8 cellular contexts compared by ENCODE assay signal in the genomic region with DNA sequence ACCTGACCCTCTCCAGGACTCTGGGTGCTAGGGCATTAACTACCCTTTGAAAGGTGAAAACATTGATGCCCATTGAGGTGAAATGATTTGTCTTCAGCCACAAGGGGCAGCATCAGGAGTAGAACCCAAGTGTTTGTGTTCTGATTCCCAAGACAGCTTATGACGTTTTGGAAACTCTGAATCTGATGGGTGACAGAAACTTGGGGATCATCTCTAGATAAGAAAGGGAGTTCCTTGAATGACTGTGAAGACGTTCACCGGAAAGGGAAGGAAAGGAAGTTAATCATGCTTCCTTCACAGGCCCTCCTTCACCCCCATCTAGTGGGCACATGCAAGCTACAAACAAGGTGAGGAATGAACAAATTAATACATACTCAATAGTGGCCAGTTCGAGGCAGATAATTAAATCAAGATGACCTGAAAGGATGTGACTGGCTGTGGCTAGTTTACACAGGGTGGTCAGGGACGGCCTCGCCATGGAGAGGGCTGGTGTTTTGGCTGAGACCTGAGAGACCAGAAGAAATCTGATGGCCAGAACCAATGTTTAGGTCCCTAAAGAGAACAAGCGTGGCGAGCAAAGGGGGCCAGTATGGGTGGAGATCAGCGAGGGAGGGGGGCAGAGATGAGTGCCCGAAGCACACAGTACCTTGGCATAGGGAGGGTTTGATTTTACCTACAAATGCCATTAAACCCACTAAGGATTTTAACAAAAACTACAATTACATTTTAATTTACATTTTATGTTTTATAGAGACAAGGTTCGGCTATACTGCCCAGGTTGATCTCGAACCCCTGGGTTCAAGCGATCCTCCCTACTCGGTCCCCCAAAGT. TPM values are rescaled to one million over a fixed set of nuclear protein-coding genes. Genes with fewer than 3 reads are reported as not detected.
DNase-seq lines count a peak whose midpoint lies in the region; ATAC-seq and TF ChIP-seq lines count a peak whose summit lies in the region.

No MANE protein-coding gene starts in this region.

- peak; percentile 4 for ATAC-seq in activated CD8-positive, alpha-beta memory T cell treated with anti-CD3 and anti-CD28 coated beads, Interleukin-2, amount 10 ng/mL, durations not matched to agents 7 days and 5 days
- no peak for ATAC-seq in left lobe of liver

- H3K9me3 ChIP-seq in A673 (ENCODE audit: low read depth, low read length, poor library complexity, severe bottlenecking) (no peaks in the 10 kb centered on the region), esophagus muscularis mucosa (no peaks in the 10 kb centered on the region)

- H3K4me3 Mint-ChIP-seq in activated CD8-positive, alpha-beta memory T cell treated with anti-CD3 and anti-CD28 coated beads, Interleukin-2, amount 10 ng/mL, durations not matched to agents 7 days and 5 days, result peak overlapping the region; percentile 85
- peak overlapping the region; percentile 87 to 90 (median 90) for H3K4me3 Mint-ChIP-seq in nephron

- peaks cover 33% of the 10 kb centered on the region for H3K4me1 Mint-ChIP-seq in activated CD8-positive, alpha-beta memory T cell treated with anti-CD3 and anti-CD28 coated beads, Interleukin-2, amount 10 ng/mL, durations not matched to agents 7 days and 5 days
- peaks cover 31% of the 10 kb centered on the region for H3K4me1 Mint-ChIP-seq in nephron

- TF ChIP-seq CTCF in A673 (conservative IDR thresholded peaks at IDR 0.05; ENCODE audit: low read depth, low read length), result peak; percentile 77
- TF ChIP-seq CTCF in GM13977 (IDR thresholded peaks at IDR 0.05; ENCODE audit: extremely low read depth, insufficient read depth, missing control alignments), result peak; percentile 49
- TF ChIP-seq CTCF in esophagus muscularis mucosa (IDR thresholded peaks at IDR 0.05), result peak; percentile 8 to 45 (median 36)
- peak; percentile 42 to 53 (median 46) for TF ChIP-seq CTCF in nephron (IDR thresholded peaks at IDR 0.05; ENCODE audit: unreplicated experiment in 3 of 3)

- peak overlapping the region; percentile 94 for H3K27ac Mint-ChIP-seq in activated CD8-positive, alpha-beta memory T cell treated with anti-CD3 and anti-CD28 coated beads, Interleukin-2, amount 10 ng/mL, durations not matched to agents 7 days and 5 days
- peak overlapping the region; percentile 97 to 100 (median 99) for H3K27ac Mint-ChIP-seq in nephron

- POLR2A ChIA-PET in A673 (lab: Charles Lee; ENCODE audit: low non-redundant PET), result interaction anchor here (0.8 kb wide), 1 partner anchor 22 kb away, joined by 4 read pairs; no protein-coding TSS in a partner anchor

- no peak for TF ChIP-seq POLR2A in esophagus muscularis mucosa (IDR thresholded peaks at IDR 0.05; ENCODE audit: low read depth)

- no peak for TF ChIP-seq EP300 in esophagus muscularis mucosa (IDR thresholded peaks at IDR 0.05)

- no peaks in the 10 kb centered on the region for H3K27me3 Mint-ChIP-seq in activated CD8-positive, alpha-beta memory T cell treated with anti-CD3 and anti-CD28 coated beads, Interleukin-2, amount 10 ng/mL, durations not matched to agents 7 days and 5 days
- H3K27me3 Mint-ChIP-seq in nephron (ENCODE audit: low read depth), result no peaks in the 10 kb centered on the region

- H3K27me3 ChIP-seq in A673 (replicated peaks; ENCODE audit: insufficient read depth, low read depth, low read length, poor library complexity) (no peaks in the 10 kb centered on the region), esophagus muscularis mucosa (no peaks in the 10 kb centered on the region)

- intact Hi-C loops in A673 (cut with micrococcal nuclease; ENCODE audit: unreplicated experiment), result loop anchor here (2.0 kb wide), 1 partner anchor 23 kb away; no protein-coding TSS in a partner anchor
- intact Hi-C loops in esophagus muscularis mucosa (cut with DNase I), result no loop called here

- peaks cover 2% of the 10 kb centered on the region for H3K36me3 Mint-ChIP-seq in activated CD8-positive, alpha-beta memory T cell treated with anti-CD3 and anti-CD28 coated beads, Interleukin-2, amount 10 ng/mL, durations not matched to agents 7 days and 5 days
- no peaks in the 10 kb centered on the region for H3K36me3 Mint-ChIP-seq in nephron (ENCODE audit: low read depth)

- CTCF ChIA-PET in A673 (lab: Charles Lee), result interaction anchor here (0.6 to 2.1 kb wide), 8 partner anchors 15 to 692 kb away, joined by 3 to 7 read pairs (median 3); a partner anchor contains a TSS
- CTCF ChIA-PET in activated CD8-positive, alpha-beta memory T cell treated with anti-CD3 and anti-CD28 coated beads, Interleukin-2, amount 10 ng/mL, durations not matched to agents 7 days and 5 days (lab: Charles Lee), result interaction anchor here (0.6 to 5.7 kb wide), 29 partner anchors 9 to 323 kb away, joined by 3 to 98 read pairs (median 4); a partner anchor contains a TSS

- 39% methylated on average over 14 of the region's 14 CpGs for WGBS in esophagus muscularis mucosa

- H3K27ac ChIP-seq in A673 (ENCODE audit: low read depth, low read length, poor library complexity, severe bottlenecking) (peak overlapping the region; percentile 92), esophagus muscularis mucosa (replicated peaks in 1 of 4) (peak overlapping the region; percentile 91 to 94 (median 92))

- in situ Hi-C loops in GM13977 (cut with MboI; ENCODE audit: low pct_unique_long_range_greater_than_20kb, low sequenced_read_pairs, unreplicated experiment), result no loop called here

- no peaks in the 10 kb centered on the region for H3K9me3 Mint-ChIP-seq in activated CD8-positive, alpha-beta memory T cell treated with anti-CD3 and anti-CD28 coated beads, Interleukin-2, amount 10 ng/mL, durations not matched to agents 7 days and 5 days (ENCODE audit: low read depth)
- H3K9me3 Mint-ChIP-seq in nephron, result no peaks in the 10 kb centered on the region

- H3K4me3 ChIP-seq in A673 (ENCODE audit: low read depth, low read length, poor library complexity, severe bottlenecking), result peak overlapping the region; percentile 85
- peak overlapping the region; percentile 66 to 93 (median 80) for H3K4me3 ChIP-seq in esophagus muscularis mucosa

- DNase-seq in A673 (ENCODE audit: low spot score) (peak; percentile 90), GM13977 (ENCODE audit: low spot score) (peak; percentile 68), NCI-H82 treated with DMSO at 0.1 percent for 48 hours (lab: John Stamatoyannopoulos, UW; ENCODE audit: unreplicated experiment) (peak; percentile 44), esophagus muscularis mucosa (ENCODE audit: extremely low spot score) (no peak), superior temporal gyrus (ENCODE audit: extremely low spot score) (peak; percentile 52), left lobe of liver (ENCODE audit: low spot score) (no peak)
- peak; percentile 59 for DNase-seq in activated CD8-positive, alpha-beta memory T cell treated with anti-CD3 and anti-CD28 coated beads, Interleukin-2, amount 10 ng/mL, durations not matched to agents 7 days and 5 days

- H3K36me3 ChIP-seq in A673 (ENCODE audit: insufficient read depth, low read length, poor library complexity, severe bottlenecking) (peaks cover 11% of the 10 kb centered on the region), esophagus muscularis mucosa (no peaks in the 10 kb centered on the region)

- TSS peak; percentile 96 for BruUV-seq in A673 (replicated peaks; lab: Mats Ljungman, UMichigan)

- H3K4me1 ChIP-seq in A673 (ENCODE audit: insufficient read depth, low read length, poor library complexity, severe bottlenecking) (peaks cover 27% of the 10 kb centered on the region), esophagus muscularis mucosa (peaks cover 15 to 31% (median 22%) of the 10 kb centered on the region in 4 donors)

RNA-seq across cellular contexts. Expression of a gene that starts 0.9 kb away (rescaled TPM):
- total RNA-seq in A673 (2021) (83.0 and 96.6 TPM in 2 replicates), esophagus muscularis mucosa (1 to 10 TPM; 7.9 to 9.2 (median 8.0) TPM), left lobe of liver (1.3 TPM)
- total RNA-seq in activated CD8-positive, alpha-beta memory T cell treated with anti-CD3 and anti-CD28 coated beads, Interleukin-2, amount 10 ng/mL, durations not matched to agents 7 days and 5 days, result 1 to 10 TPM; 6.2 to 8.4 TPM

RNA-seq across cellular contexts. Expression of a gene that starts 15.0 kb away (rescaled TPM):
- total RNA-seq in A673 (2021) (0.39 and 0.49 TPM in 2 replicates), esophagus muscularis mucosa (not detected), left lobe of liver (not detected)
- not detected for total RNA-seq in activated CD8-positive, alpha-beta memory T cell treated with anti-CD3 and anti-CD28 coated beads, Interleukin-2, amount 10 ng/mL, durations not matched to agents 7 days and 5 days

RNA-seq across cellular contexts. Expression of a gene that starts 40.8 kb away (rescaled TPM):
- 7.3 and 7.5 TPM in 2 replicates for total RNA-seq in A673 (2021)
- total RNA-seq in activated CD8-positive, alpha-beta memory T cell treated with anti-CD3 and anti-CD28 coated beads, Interleukin-2, amount 10 ng/mL, durations not matched to agents 7 days and 5 days, result 1 to 10 TPM; 1.7 to 2.9 TPM
- total RNA-seq in esophagus muscularis mucosa, result 1 to 10 TPM; 2.9 to 3.5 (median 3.2) TPM
- 2.7 TPM for total RNA-seq in left lobe of liver

RNA-seq across cellular contexts. Expression of a gene that starts 40.9 kb away (rescaled TPM):
- total RNA-seq in A673 (2021) (52.6 and 55.6 TPM in 2 replicates), esophagus muscularis mucosa (10 to 100 TPM; 17.4 to 26.5 (median 23.1) TPM), left lobe of liver (9.1 TPM)
- 10 to 100 TPM; 44.1 to 49.4 TPM for total RNA-seq in activated CD8-positive, alpha-beta memory T cell treated with anti-CD3 and anti-CD28 coated beads, Interleukin-2, amount 10 ng/mL, durations not matched to agents 7 days and 5 days

Comparison
In these comparisons a context has a peak if more than half of its experiments do, and no peak if none do; other contexts are left out.
1. DNase-seq: peak in A673 (single experiment), GM13977 (single experiment), NCI-H82 treated with DMSO at 0.1 percent for 48 hours (single experiment), activated CD8-positive, alpha-beta memory T cell treated with anti-CD3 and anti-CD28 coated beads, Interleukin-2, amount 10 ng/mL, durations not matched to agents 7 days and 5 days (single experiment) and superior temporal gyrus (single experiment); none in esophagus muscularis mucosa (single experiment) and left lobe of liver (single experiment).
2. Peak in every context shown above with its lines, with median percentiles within 50 percentile points of each other: CTCF ChIP-seq.